9 cellular contexts compared by ENCODE assay signal in genomic region chr19:873084-874019, GRCh38. TPM values are rescaled to one million over a fixed set of nuclear protein-coding genes. Genes with fewer than 3 reads are reported as not detected.
DNase-seq lines count a peak whose midpoint lies in the region; ATAC-seq and TF ChIP-seq lines count a peak whose summit lies in the region.
"Had no signal": no experiment of that assay in that cellular context is flagged by ENCODE, and none has a peak within 500 bp of the region (broad histone marks: within the 10 kb centered on the region; RNA-seq: fewer than 3 reads in every experiment).

No MANE protein-coding gene starts in this region.

- H3K36me3 Mint-ChIP-seq in T-cell, result peaks cover 12% of the 10 kb centered on the region
- H3K36me3 Mint-ChIP-seq in activated naive CD8-positive, alpha-beta T cell treated with anti-CD3 and anti-CD28 coated beads for 36 hours, result peaks cover 3% of the 10 kb centered on the region
- peaks cover 31% of the 10 kb centered on the region for H3K36me3 Mint-ChIP-seq in nephron progenitor cell (ENCODE audit: low read depth)

- ATAC-seq in T-cell (replicated peaks in 1 of 4) (peak; percentile 74 to 86 (median 82)), HG03025 (IDR thresholded peaks at IDR 0.05; ENCODE audit: low FRiP score, unreplicated experiment) (no peak)

- H3K4me3 ChIP-seq in neutrophil (ENCODE audit: low read depth in 1 of 2, low read length in 1 of 2), result no peak overlapping the region

- CTCF ChIA-PET in T-cell (lab: Charles Lee), result interaction anchor here in 1 of 2 donors (1.0 to 1.5 kb wide), 2 partner anchors 10 to 20 kb away, joined by 5 to 8 read pairs; partner anchors contain the start of genes MED16 and RNU6-9

- peaks cover 7 to 10% of the 10 kb centered on the region in 2 experiments for H3K4me1 ChIP-seq in neutrophil (ENCODE audit: control insufficient read depth in 1 of 2, insufficient read depth in 1 of 2, low read depth in 1 of 2, low read length in 1 of 2)

- DNase-seq in DMS 273 (lab: John Stamatoyannopoulos, UW; ENCODE audit: unreplicated experiment), result peak; percentile 36
- DNase-seq in DMS 273 treated with DMSO at 0.1 percent for 48 hours (lab: John Stamatoyannopoulos, UW), result no peak
- DNase-seq in T-cell, result peak; percentile 59 to 92 (median 80)
- peak; percentile 60 for DNase-seq in activated naive CD8-positive, alpha-beta T cell treated with anti-CD3 and anti-CD28 coated beads for 36 hours
- DNase-seq in kidney glomerular epithelial cell (lab: John Stamatoyannopoulos, UW), result no peak
- DNase-seq in nephron progenitor cell, result no peak

- POLR2A ChIA-PET in T-cell (lab: Charles Lee), result interaction anchor here in 1 of 2 donors (0.6 kb wide), 1 partner anchor 37 kb away, joined by 4 read pairs; no protein-coding TSS in a partner anchor

- peak overlapping the region in 1 of 2 donors; percentile 65 for H3K27ac Mint-ChIP-seq in T-cell
- H3K27ac Mint-ChIP-seq in activated naive CD8-positive, alpha-beta T cell treated with anti-CD3 and anti-CD28 coated beads for 36 hours, result no peak overlapping the region
- no peak overlapping the region for H3K27ac Mint-ChIP-seq in nephron progenitor cell

- peak overlapping the region; percentile 14 for H3K27ac ChIP-seq in neutrophil

- H3K36me3 ChIP-seq in neutrophil, result peaks cover 71% of the 10 kb centered on the region

- H3K9me3 ChIP-seq in neutrophil, result no peaks in the 10 kb centered on the region

- H3K27me3 Mint-ChIP-seq in T-cell, result no peaks in the 10 kb centered on the region
- H3K27me3 Mint-ChIP-seq in activated naive CD8-positive, alpha-beta T cell treated with anti-CD3 and anti-CD28 coated beads for 36 hours, result no peaks in the 10 kb centered on the region
- H3K27me3 Mint-ChIP-seq in nephron progenitor cell (ENCODE audit: low read depth, poor library complexity), result no peaks in the 10 kb centered on the region

- H3K27me3 ChIP-seq in neutrophil, result no peaks in the 10 kb centered on the region

- no peak for TF ChIP-seq CTCF in neutrophil (IDR thresholded peaks at IDR 0.05)
- TF ChIP-seq CTCF in nephron progenitor cell (IDR thresholded peaks at IDR 0.05), result no peak

- H3K4me1 Mint-ChIP-seq in T-cell (peaks cover 10 to 15% (median 14%) of the 10 kb centered on the region in 3 donors), nephron progenitor cell (no peaks in the 10 kb centered on the region)
- peaks cover 9% of the 10 kb centered on the region for H3K4me1 Mint-ChIP-seq in activated naive CD8-positive, alpha-beta T cell treated with anti-CD3 and anti-CD28 coated beads for 36 hours

- H3K4me3 Mint-ChIP-seq in T-cell, result peak overlapping the region in 1 of 3 donors; percentile 79
- H3K4me3 Mint-ChIP-seq in activated naive CD8-positive, alpha-beta T cell treated with anti-CD3 and anti-CD28 coated beads for 36 hours, result no peak overlapping the region
- H3K4me3 Mint-ChIP-seq in nephron progenitor cell, result no peak overlapping the region

- H3K9me3 Mint-ChIP-seq in T-cell, result no peaks in the 10 kb centered on the region
- no peaks in the 10 kb centered on the region for H3K9me3 Mint-ChIP-seq in activated naive CD8-positive, alpha-beta T cell treated with anti-CD3 and anti-CD28 coated beads for 36 hours
- no peaks in the 10 kb centered on the region for H3K9me3 Mint-ChIP-seq in nephron progenitor cell

RNA-seq across cellular contexts. Expression of gene CFD, which starts 13.9 kb away (rescaled TPM):
- 10 to 100 TPM in 1 of 5 donors, 1 to 10 TPM in 4; 2.8 to 10.3 (median 5.6) TPM for total RNA-seq in T-cell
- 1 to 10 TPM; 1.8 TPM for total RNA-seq in activated naive CD8-positive, alpha-beta T cell treated with anti-CD3 and anti-CD28 coated beads for 36 hours

RNA-seq across cellular contexts. Expression of gene MED16, which starts 19.6 kb away (rescaled TPM):
- 100 to 1,000 TPM in 1 of 5 donors, 10 to 100 TPM in 4; 55.0 to 105 (median 92.4) TPM for total RNA-seq in T-cell
- 10 to 100 TPM; 39.8 to 40.3 TPM for total RNA-seq in activated naive CD8-positive, alpha-beta T cell treated with anti-CD3 and anti-CD28 coated beads for 36 hours

RNA-seq across cellular contexts. Expression of gene RNU6-9, which starts 19.9 kb away (rescaled TPM):
- not detected for total RNA-seq in T-cell
- not detected for total RNA-seq in activated naive CD8-positive, alpha-beta T cell treated with anti-CD3 and anti-CD28 coated beads for 36 hours
- total RNA-seq: myocyte had no signal

RNA-seq across cellular contexts. Expression of gene ELANE, which starts 21.2 kb away (rescaled TPM):
- total RNA-seq in T-cell, result under 1 TPM in 1 of 5 donors, not detected in 4; 0.83 TPM
- not detected for total RNA-seq in activated naive CD8-positive, alpha-beta T cell treated with anti-CD3 and anti-CD28 coated beads for 36 hours
- total RNA-seq: myocyte had no signal

RNA-seq across cellular contexts. Expression of gene PRTN3, which starts 32.6 kb away (rescaled TPM):
- under 1 TPM in 1 of 5 donors, not detected in 4; 0.50 TPM for total RNA-seq in T-cell
- not detected for total RNA-seq in activated naive CD8-positive, alpha-beta T cell treated with anti-CD3 and anti-CD28 coated beads for 36 hours
- total RNA-seq: myocyte had no signal

Comparison
In these comparisons a context has a peak if more than half of its experiments do, and no peak if none do; other contexts are left out.
1. DNase-seq: peak in DMS 273 (single experiment), T-cell (34 of 34) and activated naive CD8-positive, alpha-beta T cell treated with anti-CD3 and anti-CD28 coated beads for 36 hours (single experiment); none in DMS 273 treated with DMSO at 0.1 percent for 48 hours (single experiment), kidney glomerular epithelial cell (single experiment) and nephron progenitor cell (single experiment).